Comparison of ENCODE assay signal across 8 cellular contexts in the genomic region with DNA sequence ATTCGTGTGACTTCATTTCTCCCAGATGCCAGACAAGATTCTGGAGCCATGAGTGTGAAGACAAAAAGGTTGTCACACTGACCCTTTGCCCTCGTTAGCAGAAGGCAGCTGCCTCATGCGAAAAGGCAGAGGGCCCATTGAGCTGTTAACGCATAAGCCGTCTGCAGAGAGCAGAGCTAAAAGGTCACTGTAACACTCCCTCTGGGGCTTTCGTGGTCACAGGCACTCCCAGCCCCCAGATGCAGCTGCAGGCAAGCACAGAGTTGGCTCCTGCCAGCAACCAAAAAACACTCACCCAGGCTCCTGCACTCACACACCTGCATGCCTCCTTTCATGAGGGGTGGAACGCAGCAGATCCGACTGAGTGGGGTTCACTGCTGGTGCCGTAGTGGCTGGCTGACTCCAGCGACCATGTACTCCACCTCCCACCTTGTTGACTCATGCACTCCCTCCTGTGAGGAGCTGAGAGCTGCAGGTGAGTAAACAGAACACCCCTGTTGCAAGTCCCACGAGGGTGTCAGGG.
DNase-seq lines count a peak whose midpoint lies in the region; ATAC-seq and TF ChIP-seq lines count a peak whose summit lies in the region.

No MANE protein-coding gene starts in this region.

- TF ChIP-seq CTCF in cardiac muscle cell (IDR thresholded peaks at IDR 0.05; ENCODE audit: low read depth, low read length) (no peak), right atrium auricular region (IDR thresholded peaks at IDR 0.05) (no peak), natural killer cell (IDR thresholded peaks at IDR 0.05) (no peak), stomach (IDR thresholded peaks at IDR 0.05) (no peak)

- no peak for TF ChIP-seq POLR2A in stomach (IDR thresholded peaks at IDR 0.05)

- H3K4me1 Mint-ChIP-seq in natural killer cell, result peaks cover 21 to 23% of the 10 kb centered on the region in 2 donors

- intact Hi-C loops in natural killer cell (cut with micrococcal nuclease) (no loop called here), stomach (cut with DNase I; ENCODE audit: low total_unique reads) (no loop called here)

- no peaks in the 10 kb centered on the region for H3K36me3 ChIP-seq in cardiac muscle cell
- no peaks in the 10 kb centered on the region for H3K36me3 ChIP-seq in right atrium auricular region
- H3K36me3 ChIP-seq in stomach, result peaks cover 0 to 8% (median 0%) of the 10 kb centered on the region in 4 donors

- no peak for TF ChIP-seq EP300 in stomach (IDR thresholded peaks at IDR 0.05)

- no peak overlapping the region for H3K4me3 ChIP-seq in cardiac muscle cell
- no peak overlapping the region for H3K4me3 ChIP-seq in right atrium auricular region
- no peak overlapping the region for H3K4me3 ChIP-seq in stomach

- H3K27me3 ChIP-seq in cardiac muscle cell, result no peaks in the 10 kb centered on the region
- no peaks in the 10 kb centered on the region for H3K27me3 ChIP-seq in right atrium auricular region
- H3K27me3 ChIP-seq in stomach, result no peaks in the 10 kb centered on the region

- DNase-seq in cardiac muscle cell (ENCODE audit: low read depth in 1 of 2, low spot score in 1 of 2), result peak; percentile 11 to 61
- DNase-seq in right atrium auricular region (ENCODE audit: low spot score), result no peak
- DNase-seq in NCI-H1417 (lab: John Stamatoyannopoulos, UW), result peak in 2 of 3 experiments; percentile 85 to 96
- DNase-seq in amniotic epithelial cell (ENCODE audit: low read depth), result peak; percentile 32
- DNase-seq in natural killer cell, result no peak
- no peak for DNase-seq in NCI-H82 (lab: John Stamatoyannopoulos, UW)
- no peak for DNase-seq in stomach
- no peak for DNase-seq in cerebellar nuclear complex (lab: John Stamatoyannopoulos, UW)

- H3K4me1 ChIP-seq in cardiac muscle cell (ENCODE audit: low read depth) (no peaks in the 10 kb centered on the region), right atrium auricular region (no peaks in the 10 kb centered on the region), stomach (peaks cover 0 to 6% (median 0%) of the 10 kb centered on the region in 4 donors)

- no peaks in the 10 kb centered on the region for H3K36me3 Mint-ChIP-seq in natural killer cell

- H3K9me3 ChIP-seq in cardiac muscle cell (ENCODE audit: low read depth) (no peaks in the 10 kb centered on the region), right atrium auricular region (no peaks in the 10 kb centered on the region), stomach (peaks cover 0 to 7% (median 0%) of the 10 kb centered on the region in 4 donors)

- no peak for ATAC-seq in natural killer cell

- no peak overlapping the region for H3K27ac Mint-ChIP-seq in natural killer cell

- no peaks in the 10 kb centered on the region for H3K27me3 Mint-ChIP-seq in natural killer cell (ENCODE audit: low read depth in 2 of 2)

- H3K9me3 Mint-ChIP-seq in natural killer cell, result no peaks in the 10 kb centered on the region

- 59 to 75% (median 66%) methylated on average over 11 of the region's 11 CpGs for WGBS in stomach, 5 donors

- H3K27ac ChIP-seq in cardiac muscle cell (peak overlapping the region; percentile 50), right atrium auricular region (no peak overlapping the region), stomach (no peak overlapping the region)

- H3K4me3 Mint-ChIP-seq in natural killer cell, result no peak overlapping the region

Comparison
In these comparisons a context has a peak if more than half of its experiments do, and no peak if none do; other contexts are left out.
1. DNase-seq: peak in cardiac muscle cell (2 of 2), NCI-H1417 (2 of 3) and amniotic epithelial cell (single experiment); none in right atrium auricular region (single experiment), natural killer cell (single experiment), NCI-H82 (single experiment), stomach (single experiment) and cerebellar nuclear complex (0 of 2).